9 cellular contexts compared by ENCODE assay signal in genomic region chr16:2341456-2342447, GRCh38. TPM values are rescaled to one million over a fixed set of nuclear protein-coding genes. Genes with fewer than 3 reads are reported as not detected.
DNase-seq lines count a peak whose midpoint lies in the region; ATAC-seq lines count a peak whose summit lies in the region.
"Had no signal": no experiment of that assay in that cellular context is flagged by ENCODE, and none has a peak within 500 bp of the region (broad histone marks: within the 10 kb centered on the region; RNA-seq: fewer than 3 reads in every experiment).

No MANE protein-coding gene starts in this region.

- ATAC-seq in activated T-helper 17 cell treated with anti-CD3 and anti-CD28 coated beads, Interleukin-2, amount 50 U/mL, for 72 hours (replicated peaks), result no peak
- no peak for ATAC-seq in left lobe of liver
- no peak for ATAC-seq in stimulated activated effector memory CD8-positive, alpha-beta T cell treated with anti-CD3 and anti-CD28 coated beads, Interleukin-12 subunit alpha, Interleukin-12 subunit beta, amount 100 ng/mL, for 72 hours

- no peaks in the 10 kb centered on the region for H3K9me3 Mint-ChIP-seq in activated CD4-positive, alpha-beta T cell treated with anti-CD3 and anti-CD28 coated beads, Interleukin-2, amount 10 ng/mL, durations not matched to agents 24 days and 14 days
- no peaks in the 10 kb centered on the region for H3K9me3 Mint-ChIP-seq in activated T-helper 17 cell treated with anti-CD3 and anti-CD28 coated beads, Interleukin-2, amount 50 U/mL, for 72 hours
- H3K9me3 Mint-ChIP-seq in stimulated activated effector memory CD8-positive, alpha-beta T cell treated with anti-CD3 and anti-CD28 coated beads, Interleukin-12 subunit alpha, Interleukin-12 subunit beta, amount 100 ng/mL, for 72 hours, result no peaks in the 10 kb centered on the region
- H3K9me3 Mint-ChIP-seq in activated T-helper 2 cell treated with anti-CD3 and anti-CD28 coated beads, Interferon-gamma antibody, Interleukin-2, Interleukin-4, amounts not matched to agents 10 μg/mL and 5 μg/mL and 100 μg/mL, durations not matched to agents 14 hours and 24 hours and 36 hours, result no peaks in the 10 kb centered on the region
- H3K9me3 Mint-ChIP-seq: activated naive CD4-positive, alpha-beta T cell treated with anti-CD3 and anti-CD28 coated beads, Interleukin-2, amount 50 U/mL, for 24 hours had no signal

- intact Hi-C loops in activated CD4-positive, alpha-beta T cell treated with anti-CD3 and anti-CD28 coated beads, Interleukin-2, amount 10 ng/mL, durations not matched to agents 24 days and 14 days (cut with micrococcal nuclease), result loop anchor here (1.0 to 5.0 kb wide), 3 partner anchors 81 to 160 kb away; no protein-coding TSS in a partner anchor
- intact Hi-C loops in activated T-helper 2 cell treated with anti-CD3 and anti-CD28 coated beads, Interferon-gamma antibody, Interleukin-2, Interleukin-4, amounts not matched to agents 10 μg/mL and 5 μg/mL and 100 μg/mL, durations not matched to agents 14 hours and 24 hours and 36 hours (cut with micrococcal nuclease), result loop anchor here (2.0 to 5.0 kb wide), 3 partner anchors 87 to 319 kb away; partner anchors contain the start of genes ATP6V0C and CCNF

- DNase-seq in activated CD4-positive, alpha-beta T cell treated with anti-CD3 and anti-CD28 coated beads, Interleukin-2, amount 10 ng/mL, durations not matched to agents 24 days and 14 days, result peak; percentile 59
- DNase-seq in activated CD4-positive, alpha-beta T cell treated with anti-CD3 and anti-CD28 coated beads for 1 hour, result no peak
- DNase-seq in left lobe of liver (ENCODE audit: low spot score) (peak; percentile 52), OCI-M1 (lab: John Stamatoyannopoulos, UW) (no peak)
- DNase-seq in stimulated activated effector memory CD8-positive, alpha-beta T cell treated with anti-CD3 and anti-CD28 coated beads, Interleukin-12 subunit alpha, Interleukin-12 subunit beta, amount 100 ng/mL, for 72 hours (ENCODE audit: low spot score in 2 of 2), result no peak
- DNase-seq in activated CD4-positive, CD25-positive, alpha-beta regulatory T cell (lab: John Stamatoyannopoulos, UW), result no peak
- DNase-seq in activated T-helper 2 cell treated with anti-CD3 and anti-CD28 coated beads, Interferon-gamma antibody, Interleukin-2, Interleukin-4, amounts not matched to agents 10 μg/mL and 5 μg/mL and 100 μg/mL, durations not matched to agents 14 hours and 24 hours and 36 hours (ENCODE audit: low spot score), result no peak

- H3K4me1 Mint-ChIP-seq in activated CD4-positive, alpha-beta T cell treated with anti-CD3 and anti-CD28 coated beads, Interleukin-2, amount 10 ng/mL, durations not matched to agents 24 days and 14 days, result peaks cover 16% of the 10 kb centered on the region
- peaks cover 5% of the 10 kb centered on the region for H3K4me1 Mint-ChIP-seq in activated T-helper 17 cell treated with anti-CD3 and anti-CD28 coated beads, Interleukin-2, amount 50 U/mL, for 72 hours
- H3K4me1 Mint-ChIP-seq in stimulated activated effector memory CD8-positive, alpha-beta T cell treated with anti-CD3 and anti-CD28 coated beads, Interleukin-12 subunit alpha, Interleukin-12 subunit beta, amount 100 ng/mL, for 72 hours, result peaks cover 10% of the 10 kb centered on the region
- H3K4me1 Mint-ChIP-seq in activated T-helper 2 cell treated with anti-CD3 and anti-CD28 coated beads, Interferon-gamma antibody, Interleukin-2, Interleukin-4, amounts not matched to agents 10 μg/mL and 5 μg/mL and 100 μg/mL, durations not matched to agents 14 hours and 24 hours and 36 hours (ENCODE audit: low read depth), result peaks cover 23% of the 10 kb centered on the region

- no peak overlapping the region for H3K4me3 Mint-ChIP-seq in activated CD4-positive, alpha-beta T cell treated with anti-CD3 and anti-CD28 coated beads, Interleukin-2, amount 10 ng/mL, durations not matched to agents 24 days and 14 days
- peak overlapping the region; percentile 53 for H3K4me3 Mint-ChIP-seq in activated T-helper 17 cell treated with anti-CD3 and anti-CD28 coated beads, Interleukin-2, amount 50 U/mL, for 72 hours
- peak overlapping the region; percentile 78 for H3K4me3 Mint-ChIP-seq in stimulated activated effector memory CD8-positive, alpha-beta T cell treated with anti-CD3 and anti-CD28 coated beads, Interleukin-12 subunit alpha, Interleukin-12 subunit beta, amount 100 ng/mL, for 72 hours
- no peak overlapping the region for H3K4me3 Mint-ChIP-seq in activated T-helper 2 cell treated with anti-CD3 and anti-CD28 coated beads, Interferon-gamma antibody, Interleukin-2, Interleukin-4, amounts not matched to agents 10 μg/mL and 5 μg/mL and 100 μg/mL, durations not matched to agents 14 hours and 24 hours and 36 hours (ENCODE audit: low read depth)

- H3K27me3 Mint-ChIP-seq in activated CD4-positive, alpha-beta T cell treated with anti-CD3 and anti-CD28 coated beads, Interleukin-2, amount 10 ng/mL, durations not matched to agents 24 days and 14 days, result peaks cover 37% of the 10 kb centered on the region
- no peaks in the 10 kb centered on the region for H3K27me3 Mint-ChIP-seq in activated T-helper 17 cell treated with anti-CD3 and anti-CD28 coated beads, Interleukin-2, amount 50 U/mL, for 72 hours
- H3K27me3 Mint-ChIP-seq in activated T-helper 2 cell treated with anti-CD3 and anti-CD28 coated beads, Interferon-gamma antibody, Interleukin-2, Interleukin-4, amounts not matched to agents 10 μg/mL and 5 μg/mL and 100 μg/mL, durations not matched to agents 14 hours and 24 hours and 36 hours (ENCODE audit: low read depth), result peaks cover 33% of the 10 kb centered on the region

- no peak overlapping the region for H3K27ac Mint-ChIP-seq in activated CD4-positive, alpha-beta T cell treated with anti-CD3 and anti-CD28 coated beads, Interleukin-2, amount 10 ng/mL, durations not matched to agents 24 days and 14 days
- no peak overlapping the region for H3K27ac Mint-ChIP-seq in activated T-helper 17 cell treated with anti-CD3 and anti-CD28 coated beads, Interleukin-2, amount 50 U/mL, for 72 hours
- H3K27ac Mint-ChIP-seq in stimulated activated effector memory CD8-positive, alpha-beta T cell treated with anti-CD3 and anti-CD28 coated beads, Interleukin-12 subunit alpha, Interleukin-12 subunit beta, amount 100 ng/mL, for 72 hours, result no peak overlapping the region
- H3K27ac Mint-ChIP-seq in activated T-helper 2 cell treated with anti-CD3 and anti-CD28 coated beads, Interferon-gamma antibody, Interleukin-2, Interleukin-4, amounts not matched to agents 10 μg/mL and 5 μg/mL and 100 μg/mL, durations not matched to agents 14 hours and 24 hours and 36 hours, result no peak overlapping the region

- H3K36me3 Mint-ChIP-seq in activated CD4-positive, alpha-beta T cell treated with anti-CD3 and anti-CD28 coated beads, Interleukin-2, amount 10 ng/mL, durations not matched to agents 24 days and 14 days (ENCODE audit: low read depth), result peaks cover 8% of the 10 kb centered on the region
- no peaks in the 10 kb centered on the region for H3K36me3 Mint-ChIP-seq in activated T-helper 17 cell treated with anti-CD3 and anti-CD28 coated beads, Interleukin-2, amount 50 U/mL, for 72 hours (ENCODE audit: low read depth)
- H3K36me3 Mint-ChIP-seq in stimulated activated effector memory CD8-positive, alpha-beta T cell treated with anti-CD3 and anti-CD28 coated beads, Interleukin-12 subunit alpha, Interleukin-12 subunit beta, amount 100 ng/mL, for 72 hours, result peaks cover 5% of the 10 kb centered on the region
- H3K36me3 Mint-ChIP-seq in activated T-helper 2 cell treated with anti-CD3 and anti-CD28 coated beads, Interferon-gamma antibody, Interleukin-2, Interleukin-4, amounts not matched to agents 10 μg/mL and 5 μg/mL and 100 μg/mL, durations not matched to agents 14 hours and 24 hours and 36 hours (ENCODE audit: low read depth), result no peaks in the 10 kb centered on the region
- H3K36me3 Mint-ChIP-seq: activated naive CD4-positive, alpha-beta T cell treated with anti-CD3 and anti-CD28 coated beads, Interleukin-2, amount 50 U/mL, for 24 hours had no signal

RNA-seq across cellular contexts. Expression of gene ABCA3, which starts 1.2 kb away (rescaled TPM):
- 8.3 and 9.2 TPM in 2 replicates for total RNA-seq in activated CD4-positive, alpha-beta T cell treated with anti-CD3 and anti-CD28 coated beads, Interleukin-2, amount 10 ng/mL, durations not matched to agents 24 days and 14 days
- total RNA-seq in activated T-helper 17 cell treated with anti-CD3 and anti-CD28 coated beads, Interleukin-2, amount 50 U/mL, for 72 hours, result 1 to 10 TPM; 4.7 to 5.2 TPM
- total RNA-seq in left lobe of liver, result 1.9 TPM
- 11.1 and 12.5 TPM in 2 replicates for total RNA-seq in activated T-helper 2 cell treated with anti-CD3 and anti-CD28 coated beads, Interferon-gamma antibody, Interleukin-2, Interleukin-4, amounts not matched to agents 10 μg/mL and 5 μg/mL and 100 μg/mL, durations not matched to agents 14 hours and 24 hours and 36 hours

Comparison
In these comparisons a context has a peak if more than half of its experiments do, and no peak if none do; other contexts are left out.
1. DNase-seq: peak in activated CD4-positive, alpha-beta T cell treated with anti-CD3 and anti-CD28 coated beads, Interleukin-2, amount 10 ng/mL, durations not matched to agents 24 days and 14 days (single experiment) and left lobe of liver (single experiment); none in activated CD4-positive, alpha-beta T cell treated with anti-CD3 and anti-CD28 coated beads for 1 hour (single experiment), stimulated activated effector memory CD8-positive, alpha-beta T cell treated with anti-CD3 and anti-CD28 coated beads, Interleukin-12 subunit alpha, Interleukin-12 subunit beta, amount 100 ng/mL, for 72 hours (0 of 2), activated CD4-positive, CD25-positive, alpha-beta regulatory T cell (0 of 4), activated T-helper 2 cell treated with anti-CD3 and anti-CD28 coated beads, Interferon-gamma antibody, Interleukin-2, Interleukin-4, amounts not matched to agents 10 μg/mL and 5 μg/mL and 100 μg/mL, durations not matched to agents 14 hours and 24 hours and 36 hours (single experiment) and OCI-M1 (single experiment).
2. H3K4me3 Mint-ChIP-seq: peak in activated T-helper 17 cell treated with anti-CD3 and anti-CD28 coated beads, Interleukin-2, amount 50 U/mL, for 72 hours (single experiment) and stimulated activated effector memory CD8-positive, alpha-beta T cell treated with anti-CD3 and anti-CD28 coated beads, Interleukin-12 subunit alpha, Interleukin-12 subunit beta, amount 100 ng/mL, for 72 hours (single experiment); none in activated CD4-positive, alpha-beta T cell treated with anti-CD3 and anti-CD28 coated beads, Interleukin-2, amount 10 ng/mL, durations not matched to agents 24 days and 14 days (single experiment) and activated T-helper 2 cell treated with anti-CD3 and anti-CD28 coated beads, Interferon-gamma antibody, Interleukin-2, Interleukin-4, amounts not matched to agents 10 μg/mL and 5 μg/mL and 100 μg/mL, durations not matched to agents 14 hours and 24 hours and 36 hours (single experiment).